In the genomic region with DNA sequence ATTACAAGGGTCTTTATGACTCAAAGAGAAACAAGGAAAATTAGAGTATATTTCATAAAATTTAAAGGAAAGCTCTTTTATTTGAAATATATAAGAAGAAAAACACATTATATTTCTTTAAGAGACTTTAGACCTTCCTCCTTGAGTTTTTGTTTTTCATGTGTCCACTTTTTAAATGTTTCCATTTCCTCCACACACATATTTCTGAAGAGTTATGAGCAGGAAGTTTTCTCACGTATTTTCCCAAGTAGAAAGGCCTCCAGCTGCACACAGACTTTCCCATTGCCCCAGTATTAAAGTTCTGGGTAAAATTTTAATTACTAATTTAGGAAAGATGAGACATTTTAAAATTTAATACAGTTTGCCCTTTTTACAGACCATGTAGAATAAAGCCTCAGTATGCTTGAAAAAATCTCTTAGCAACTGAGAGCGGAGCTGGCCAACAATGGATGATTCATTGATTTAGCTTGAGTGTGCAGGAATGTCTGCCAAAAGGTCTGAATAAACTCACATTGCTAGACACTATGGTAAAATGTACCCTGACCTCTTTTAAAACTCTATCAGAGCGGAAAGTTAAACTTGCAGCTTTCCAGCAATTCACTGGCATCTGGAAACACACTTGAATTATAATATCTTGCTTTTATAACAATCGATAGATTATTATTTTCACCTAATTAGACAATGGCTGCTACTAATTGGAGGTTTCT, we compare ENCODE assay signal across 9 cellular contexts. TPM values are rescaled to one million over a fixed set of nuclear protein-coding genes. Genes with fewer than 3 reads are reported as not detected.
DNase-seq lines count a peak whose midpoint lies in the region; FAIRE-seq and TF ChIP-seq lines count a peak whose summit lies in the region.
"Had no signal": no experiment of that assay in that cellular context is flagged by ENCODE, and none has a peak within 500 bp of the region (broad histone marks: within the 10 kb centered on the region; RNA-seq: fewer than 3 reads in every experiment).

No MANE protein-coding gene starts in this region.

- H3K9ac ChIP-seq in keratinocyte (ENCODE audit: control insufficient read depth, extremely low read depth, insufficient read depth, low read length) (no peak overlapping the region), skeletal muscle satellite cell (ENCODE audit: low read depth, low read length) (peak overlapping the region; percentile 72)

- H3K4me3 Mint-ChIP-seq in HFFc6 = peak overlapping the region; percentile 76
- H3K4me3 Mint-ChIP-seq: naive B cell had no signal

- dilution Hi-C loops in keratinocyte (cut with MboI; ENCODE audit: extremely low pct_ligation_motif_present, low sequenced_read_pairs) = no loop called here

- H3K4me3 ChIP-seq in breast epithelium (no peak overlapping the region), keratinocyte (ENCODE audit: control insufficient read depth in 2 of 3, extremely low read depth in 1 of 3, insufficient read depth in 2 of 3, low read depth in 1 of 3, low read length in 3 of 3) (peak overlapping the region in 2 of 3 experiments; percentile 25 to 28), skeletal muscle satellite cell (ENCODE audit: low read length) (peak overlapping the region; percentile 44)

- H3K9me1 ChIP-seq in keratinocyte (ENCODE audit: control insufficient read depth, extremely low read depth, insufficient read depth, low read length) = no peaks in the 10 kb centered on the region

- H3K79me2 ChIP-seq in keratinocyte (ENCODE audit: control insufficient read depth, insufficient read depth, low read length) = no peaks in the 10 kb centered on the region

- no peaks in the 10 kb centered on the region for H3K4me1 ChIP-seq in breast epithelium
- H3K4me1 ChIP-seq in keratinocyte (ENCODE audit: control insufficient read depth, extremely low read depth, insufficient read depth, low read length) = peaks cover 8% of the 10 kb centered on the region
- H3K4me1 ChIP-seq in skeletal muscle satellite cell (ENCODE audit: control insufficient read depth, insufficient read depth, low read length) = peaks cover 45% of the 10 kb centered on the region

- peak overlapping the region; percentile 98 for H3K27ac Mint-ChIP-seq in HFFc6
- H3K27ac Mint-ChIP-seq: naive B cell had no signal

- H3K36me3 Mint-ChIP-seq in HFFc6 (ENCODE audit: low read depth) = peaks cover 45% of the 10 kb centered on the region
- H3K36me3 Mint-ChIP-seq: naive B cell had no signal

- DNase-seq in HFFc6 = peak; percentile 90
- DNase-seq in breast epithelium (ENCODE audit: low spot score in 2 of 2) = peak in 1 of 2 donors; percentile 30
- DNase-seq in keratinocyte (ENCODE audit: low read depth, low spot score) = peak; percentile 4
- DNase-seq in DMS79 treated with DMSO at 0.1 percent for 48 hours (lab: John Stamatoyannopoulos, UW) = no peak
- DNase-seq in ureter (ENCODE audit: low spot score) = no peak
- no peak for DNase-seq in HEK293T (ENCODE audit: extremely low spot score)
- DNase-seq in 8988T = no peak
- DNase-seq: naive B cell had no signal

- H3K27me3 ChIP-seq in breast epithelium (no peaks in the 10 kb centered on the region), keratinocyte (ENCODE audit: control insufficient read depth, extremely low read depth, insufficient read depth, low read length) (no peaks in the 10 kb centered on the region), skeletal muscle satellite cell (ENCODE audit: control insufficient read depth, insufficient read depth, low read length) (no peaks in the 10 kb centered on the region)

- H3K27me3 Mint-ChIP-seq in HFFc6 (ENCODE audit: insufficient read depth) = peaks cover 5% of the 10 kb centered on the region; the same call in 1 of the 2 replicates
- H3K27me3 Mint-ChIP-seq: naive B cell had no signal

- H4K20me1 ChIP-seq in keratinocyte (ENCODE audit: control insufficient read depth, extremely low read depth, insufficient read depth, low read length) = no peaks in the 10 kb centered on the region

- no peak for TF ChIP-seq POLR2A in breast epithelium (IDR thresholded peaks at IDR 0.05)

- peak overlapping the region; percentile 42 for H2AFZ ChIP-seq in keratinocyte (ENCODE audit: control insufficient read depth, low read length)

- POLR2A ChIA-PET in HEK293T (lab: Yijun Ruan, JAX) = no interaction called here

- intact Hi-C loops in breast epithelium (cut with DNase I; ENCODE audit: low total_unique reads) = no loop called here

- peak; percentile 85 for FAIRE-seq in keratinocyte (lab: Jason Lieb, UNC)

- H3K27ac ChIP-seq in breast epithelium = peak overlapping the region; percentile 58 to 64
- peak overlapping the region; percentile 15 for H3K27ac ChIP-seq in keratinocyte (ENCODE audit: control insufficient read depth, insufficient read depth, low read length)

- H3K36me3 ChIP-seq in breast epithelium (no peaks in the 10 kb centered on the region), keratinocyte (ENCODE audit: control insufficient read depth in 2 of 2, extremely low read depth in 1 of 2, insufficient read depth in 2 of 2, low read length in 2 of 2) (no peaks in the 10 kb centered on the region), skeletal muscle satellite cell (ENCODE audit: insufficient read depth, low read length) (peaks cover 15% of the 10 kb centered on the region)

- H3K9me3 Mint-ChIP-seq in HFFc6 = no peaks in the 10 kb centered on the region
- H3K9me3 Mint-ChIP-seq: naive B cell had no signal

- TF ChIP-seq CTCF in HFFc6 (IDR thresholded peaks at IDR 0.05) (no peak), breast epithelium (IDR thresholded peaks at IDR 0.05) (no peak), keratinocyte (optimal IDR thresholded peaks at IDR 0.05 in 1 of 3, IDR thresholded peaks at IDR 0.05 in 1 of 3, conservative IDR thresholded peaks at IDR 0.05 in 1 of 3; ENCODE audit: extremely low read depth in 1 of 3, insufficient read depth in 2 of 3, low read length in 3 of 3) (no peak)

- H3K4me2 ChIP-seq in keratinocyte (ENCODE audit: control insufficient read depth, extremely low read depth, insufficient read depth, low read depth, low read length) = peak overlapping the region; percentile 59
- peak overlapping the region; percentile 76 for H3K4me2 ChIP-seq in skeletal muscle satellite cell (ENCODE audit: low read length)

- CTCF ChIA-PET in HEK293T (lab: Yijun Ruan, JAX) = interaction anchor here (0.7 kb wide), 1 partner anchor 18 kb away, joined by 3 read pairs; no protein-coding TSS in a partner anchor

- peaks cover 70% of the 10 kb centered on the region for H3K4me1 Mint-ChIP-seq in HFFc6 (ENCODE audit: low read depth)
- H3K4me1 Mint-ChIP-seq: naive B cell had no signal

- H3K9me3 ChIP-seq in breast epithelium = no peaks in the 10 kb centered on the region
- H3K9me3 ChIP-seq in keratinocyte (ENCODE audit: control insufficient read depth, low read depth, low read length) = no peaks in the 10 kb centered on the region
- H3K9me3 ChIP-seq in skeletal muscle satellite cell (replicated peaks; ENCODE audit: low read length) = no peaks in the 10 kb centered on the region

TF ChIP-seq in HEK293T, 16 proteins besides CTCF, POLR2A, EP300 and RAD21:
- TF ChIP-seq LEF1 (IDR thresholded peaks at IDR 0.05; ENCODE audit: borderline replicate concordance) = no peak
- no peak for TF ChIP-seq HDGF (IDR thresholded peaks at IDR 0.05; ENCODE audit: borderline replicate concordance)
- TF ChIP-seq FOXM1 (IDR thresholded peaks at IDR 0.05; ENCODE audit: borderline replicate concordance) = no peak
- TF ChIP-seq, protein P1, sequence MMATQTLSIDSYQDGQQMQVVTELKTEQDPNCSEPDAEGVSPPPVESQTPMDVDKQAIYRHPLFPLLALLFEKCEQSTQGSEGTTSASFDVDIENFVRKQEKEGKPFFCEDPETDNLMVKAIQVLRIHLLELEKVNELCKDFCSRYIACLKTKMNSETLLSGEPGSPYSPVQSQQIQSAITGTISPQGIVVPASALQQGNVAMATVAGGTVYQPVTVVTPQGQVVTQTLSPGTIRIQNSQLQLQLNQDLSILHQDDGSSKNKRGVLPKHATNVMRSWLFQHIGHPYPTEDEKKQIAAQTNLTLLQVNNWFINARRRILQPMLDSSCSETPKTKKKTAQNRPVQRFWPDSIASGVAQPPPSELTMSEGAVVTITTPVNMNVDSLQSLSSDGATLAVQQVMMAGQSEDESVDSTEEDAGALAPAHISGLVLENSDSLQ (IDR thresholded peaks at IDR 0.05) = no peak
- no peak for TF ChIP-seq ARNT (IDR thresholded peaks at IDR 0.05)
- TF ChIP-seq BHLHE40 (IDR thresholded peaks at IDR 0.05; ENCODE audit: borderline replicate concordance) = no peak
- TF ChIP-seq NFRKB (IDR thresholded peaks at IDR 0.05) = no peak
- TF ChIP-seq SP1 (IDR thresholded peaks at IDR 0.05) = no peak
- TF ChIP-seq ELF4 (IDR thresholded peaks at IDR 0.05) = no peak
- no peak for TF ChIP-seq ZNF384 (IDR thresholded peaks at IDR 0.05)
- no peak for TF ChIP-seq FOXA1 (IDR thresholded peaks at IDR 0.05)
- no peak for TF ChIP-seq L3MBTL2 (conservative IDR thresholded peaks at IDR 0.05)
- TF ChIP-seq SUZ12 (IDR thresholded peaks at IDR 0.05) = no peak

RNA-seq across cellular contexts. Expression of a gene that starts 57.9 kb away (rescaled TPM):
- 100 to 1,000 TPM; 235 to 320 (median 277) TPM for total RNA-seq in HFFc6 (2021; fragmentation: NEBNext Ultra II Directional; extraction: Animal tissue kit (Norgen Biotek cat#: 25700))
- 10 to 100 TPM in 2 of 3 donors, 1 to 10 TPM in 1; 9.3 to 24.3 (median 23.9) TPM for total RNA-seq in breast epithelium
- 2.3 to 7.5 TPM (median 5.8 TPM) in 3 replicates for polyA plus RNA-seq in keratinocyte
- 0.96 TPM for polyA plus RNA-seq in keratinocyte (2011; ENCODE audit: low read depth)
- polyA plus RNA-seq in keratinocyte (2011; cell fraction: cytosol; rRNA removed) = 3.8 and 7.6 TPM in 2 replicates
- polyA plus RNA-seq in keratinocyte (2011; cell fraction: nucleus; rRNA removed) = 2.5 and 2.9 TPM in 2 replicates
- 0.87 and 5.3 TPM in 2 replicates for polyA plus RNA-seq in keratinocyte (2012; ENCODE audit: low replicate concordance)
- 2.2 to 10.8 TPM (median 5.4 TPM) in 3 replicates for polyA minus RNA-seq in keratinocyte
- polyA minus RNA-seq in keratinocyte (2011; cell fraction: cytosol; rRNA and poly(A)+ RNA removed) = 3.8 TPM
- 1.3 and 3.1 TPM in 2 replicates for polyA minus RNA-seq in keratinocyte (2011; cell fraction: nucleus; rRNA and poly(A)+ RNA removed)
- total RNA-seq in skeletal muscle satellite cell (2012; rRNA removed) = 34.2 and 50.9 TPM in 2 replicates
- 51.2 TPM for total RNA-seq in ureter

Comparison
In these comparisons a context has a peak if more than half of its experiments do, and no peak if none do; other contexts are left out.
1. DNase-seq: peak in HFFc6 (single experiment) and keratinocyte (single experiment); none in DMS79 treated with DMSO at 0.1 percent for 48 hours (single experiment), ureter (single experiment), HEK293T (single experiment) and 8988T (single experiment).
2. H3K4me3 ChIP-seq: peak in keratinocyte (2 of 3) and skeletal muscle satellite cell (single experiment); none in breast epithelium (0 of 3).